In the genomic region with DNA sequence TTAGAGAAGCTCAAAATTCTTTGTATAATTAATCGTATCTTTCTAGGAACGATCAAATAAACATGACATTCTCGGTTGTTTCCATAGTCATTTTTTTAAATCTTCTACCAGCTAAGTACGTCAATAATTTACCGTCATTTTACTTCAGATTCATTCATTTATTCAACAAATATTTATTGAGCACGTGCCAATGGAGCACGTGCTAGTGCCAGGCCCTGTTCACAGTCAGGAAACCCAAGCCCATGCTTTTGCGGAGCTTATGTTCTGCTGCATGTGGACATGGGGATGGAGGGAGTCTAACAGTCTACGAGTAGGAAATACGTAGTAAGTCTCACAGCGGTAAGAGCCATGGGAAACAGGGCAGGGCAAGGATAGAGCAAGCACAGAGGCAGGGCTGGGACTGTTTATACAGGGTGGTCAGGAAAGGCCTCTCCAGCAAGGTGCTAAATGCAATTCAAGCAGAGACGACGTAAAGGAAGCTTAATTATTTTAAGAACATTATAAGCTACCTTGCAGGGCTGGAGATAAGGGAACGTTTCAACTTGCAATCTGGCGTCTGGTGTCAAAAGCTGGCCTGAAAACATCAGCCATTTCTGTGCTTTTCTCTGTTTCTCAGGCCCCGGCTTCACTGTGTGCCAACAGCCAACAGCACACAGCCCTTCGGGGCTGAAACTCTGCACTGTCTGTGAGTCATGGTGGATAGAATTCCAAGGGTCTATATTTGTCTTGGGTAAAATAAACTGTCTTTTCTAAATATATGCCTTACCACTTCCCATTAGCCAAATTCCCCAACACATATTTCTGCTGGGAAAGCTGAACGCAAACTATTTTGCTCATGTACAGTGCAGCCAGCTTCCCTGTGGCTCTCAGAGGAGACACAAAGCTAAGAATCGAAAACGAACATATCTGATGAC, we compare ENCODE assay signal across 1 cellular context.
TF ChIP-seq lines count a peak whose summit lies in the region.

No MANE protein-coding gene starts in this region.

TF ChIP-seq in IMR-90, 13 proteins besides CTCF, POLR2A, EP300 and RAD21 (continued from another document):
- TF ChIP-seq, protein P1, sequence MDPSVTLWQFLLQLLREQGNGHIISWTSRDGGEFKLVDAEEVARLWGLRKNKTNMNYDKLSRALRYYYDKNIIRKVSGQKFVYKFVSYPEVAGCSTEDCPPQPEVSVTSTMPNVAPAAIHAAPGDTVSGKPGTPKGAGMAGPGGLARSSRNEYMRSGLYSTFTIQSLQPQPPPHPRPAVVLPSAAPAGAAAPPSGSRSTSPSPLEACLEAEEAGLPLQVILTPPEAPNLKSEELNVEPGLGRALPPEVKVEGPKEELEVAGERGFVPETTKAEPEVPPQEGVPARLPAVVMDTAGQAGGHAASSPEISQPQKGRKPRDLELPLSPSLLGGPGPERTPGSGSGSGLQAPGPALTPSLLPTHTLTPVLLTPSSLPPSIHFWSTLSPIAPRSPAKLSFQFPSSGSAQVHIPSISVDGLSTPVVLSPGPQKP (IDR thresholded peaks at IDR 0.05; ENCODE audit: borderline replicate concordance, low read depth, low read length), result no peak
- TF ChIP-seq, protein P2, sequence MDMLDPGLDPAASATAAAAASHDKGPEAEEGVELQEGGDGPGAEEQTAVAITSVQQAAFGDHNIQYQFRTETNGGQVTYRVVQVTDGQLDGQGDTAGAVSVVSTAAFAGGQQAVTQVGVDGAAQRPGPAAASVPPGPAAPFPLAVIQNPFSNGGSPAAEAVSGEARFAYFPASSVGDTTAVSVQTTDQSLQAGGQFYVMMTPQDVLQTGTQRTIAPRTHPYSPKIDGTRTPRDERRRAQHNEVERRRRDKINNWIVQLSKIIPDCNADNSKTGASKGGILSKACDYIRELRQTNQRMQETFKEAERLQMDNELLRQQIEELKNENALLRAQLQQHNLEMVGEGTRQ (IDR thresholded peaks at IDR 0.05; ENCODE audit: low read depth, low read length), result peak; percentile 54; the same call in 1 of the 2 replicates
